ENCODE assay signal across 8 cellular contexts in the genomic region with DNA sequence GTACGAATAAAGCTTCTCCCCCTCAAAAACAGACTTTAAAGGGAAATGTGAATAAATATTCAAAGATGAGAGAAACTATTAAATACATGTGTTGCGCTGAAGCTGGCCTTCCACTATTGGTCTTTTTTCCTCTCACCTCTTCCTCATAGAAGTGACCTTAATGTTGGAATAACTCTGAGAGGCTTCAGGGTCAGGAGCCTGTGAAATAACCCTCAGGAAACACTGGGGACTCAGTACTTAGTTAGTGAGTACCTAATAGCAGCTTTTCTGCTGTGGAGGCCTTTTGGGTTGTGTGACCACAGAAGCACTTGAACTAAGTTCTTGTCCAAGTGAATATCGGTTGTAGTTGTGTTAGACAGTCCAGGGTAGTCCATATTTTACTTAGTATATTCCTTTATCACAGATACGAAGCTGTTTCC. TPM values are rescaled to one million over a fixed set of nuclear protein-coding genes. Genes with fewer than 3 reads are reported as not detected.
DNase-seq lines count a peak whose midpoint lies in the region; ATAC-seq and TF ChIP-seq lines count a peak whose summit lies in the region.

No MANE protein-coding gene starts in this region.

- H2AFZ ChIP-seq in DND-41 (ENCODE audit: low read depth, low read length) = peak overlapping the region; percentile 93

- peaks cover 3 to 7% (median 5%) of the 10 kb centered on the region in 5 donors for H3K36me3 Mint-ChIP-seq in naive thymus-derived CD4-positive, alpha-beta T cell

- peak overlapping the region; percentile 90 to 99 (median 98) for H3K4me3 Mint-ChIP-seq in naive thymus-derived CD4-positive, alpha-beta T cell

- H4K20me1 ChIP-seq in DND-41 (ENCODE audit: insufficient read depth, low read length) = peaks cover 17% of the 10 kb centered on the region; the same call in 1 of the 2 replicates

- no peak for TF ChIP-seq POLR2A in NB4 (IDR thresholded peaks at IDR 0.05; ENCODE audit: extremely low read depth, insufficient read length)

- peak overlapping the region; percentile 91 to 100 (median 98) for H3K27ac Mint-ChIP-seq in naive thymus-derived CD4-positive, alpha-beta T cell

- no peaks in the 10 kb centered on the region for H3K27me3 ChIP-seq in DND-41 (ENCODE audit: insufficient read depth, low read length, poor library complexity)
- H3K27me3 ChIP-seq in naive thymus-derived CD4-positive, alpha-beta T cell (ENCODE audit: control insufficient read depth in 2 of 2, insufficient read depth in 2 of 2, low read length in 2 of 2) = no peaks in the 10 kb centered on the region

- no peak for ATAC-seq in DND-41 (ENCODE audit: insufficient read depth, low read depth)
- no peak for ATAC-seq in naive thymus-derived CD4-positive, alpha-beta T cell

- POLR2A ChIA-PET in naive thymus-derived CD4-positive, alpha-beta T cell (lab: Charles Lee) = interaction anchor here (0.9 to 2.7 kb wide), 5 partner anchors 18 to 1237 kb away, joined by 3 to 32 read pairs (median 6); partner anchors contain the start of genes EPM2A and FBXO30

- peaks cover 46% of the 10 kb centered on the region for H3K79me2 ChIP-seq in DND-41 (ENCODE audit: insufficient read depth, low read length)

- peaks cover 41% of the 10 kb centered on the region for H3K4me1 ChIP-seq in DND-41 (ENCODE audit: insufficient read depth, low read length)
- H3K4me1 ChIP-seq in naive thymus-derived CD4-positive, alpha-beta T cell (ENCODE audit: control insufficient read depth in 2 of 2, insufficient read depth in 2 of 2, low read length in 2 of 2) = peaks cover 20 to 26% of the 10 kb centered on the region in 2 donors

- CTCF ChIA-PET in naive thymus-derived CD4-positive, alpha-beta T cell (lab: Charles Lee) = interaction anchor here (0.7 kb wide), 1 partner anchor 37 kb away, joined by 3 read pairs; no protein-coding TSS in a partner anchor

- peak overlapping the region; percentile 42 to 74; a peak in 3 of 4 replicates for H3K4me3 ChIP-seq in DND-41 (ENCODE audit: low read depth in 1 of 2, low read length in 2 of 2)
- H3K4me3 ChIP-seq in NB4 (ENCODE audit: low read depth, low read length) = peak overlapping the region; percentile 84
- H3K4me3 ChIP-seq in choroid plexus epithelial cell (ENCODE audit: low read depth, low read length) = peak overlapping the region; percentile 87
- H3K4me3 ChIP-seq in naive thymus-derived CD4-positive, alpha-beta T cell (ENCODE audit: low read length) = peak overlapping the region; percentile 88

- peaks cover 11% of the 10 kb centered on the region; the same call in 1 of the 2 replicates for H3K36me3 ChIP-seq in DND-41 (ENCODE audit: insufficient read depth, low read length)
- peaks cover 0 to 5% (median 0%) of the 10 kb centered on the region in 3 experiments for H3K36me3 ChIP-seq in naive thymus-derived CD4-positive, alpha-beta T cell (ENCODE audit: control insufficient read depth in 2 of 3, insufficient read depth in 3 of 3, low read length in 3 of 3)

- peak; percentile 16 for DNase-seq in DND-41
- peak; percentile 22 for DNase-seq in NB4 (ENCODE audit: low read depth)
- DNase-seq in choroid plexus epithelial cell (ENCODE audit: low read depth) = no peak
- no peak for DNase-seq in naive thymus-derived CD4-positive, alpha-beta T cell
- no peak for DNase-seq in RPMI8226
- no peak for DNase-seq in GM03348 (ENCODE audit: low spot score)
- no peak for DNase-seq in activated CD4-positive, alpha-beta T cell treated with anti-CD3 and anti-CD28 coated beads, Interleukin-2, amount 50 U/mL, for 4 hours
- DNase-seq in NCI-H446 treated with DMSO at 0.1 percent for 48 hours (lab: John Stamatoyannopoulos, UW) = no peak

- H3K9me3 ChIP-seq in DND-41 (ENCODE audit: insufficient read depth, low read length, severe bottlenecking) = no peaks in the 10 kb centered on the region
- H3K9me3 ChIP-seq in naive thymus-derived CD4-positive, alpha-beta T cell (ENCODE audit: control insufficient read depth in 2 of 3, low read length in 3 of 3) = no peaks in the 10 kb centered on the region

- H3K4me2 ChIP-seq in DND-41 (ENCODE audit: insufficient read depth, low read length) = peak overlapping the region; percentile 67

- peaks cover 23 to 61% (median 49%) of the 10 kb centered on the region in 7 donors for H3K4me1 Mint-ChIP-seq in naive thymus-derived CD4-positive, alpha-beta T cell

- TF ChIP-seq CTCF in DND-41 (IDR thresholded peaks at IDR 0.05; ENCODE audit: borderline replicate concordance, extremely low read depth, low read length, poor library complexity, severe bottlenecking) (no peak), NB4 (IDR thresholded peaks at IDR 0.05; ENCODE audit: low read depth, low read length) (no peak), choroid plexus epithelial cell (conservative IDR thresholded peaks at IDR 0.05; ENCODE audit: low read depth, low read length) (no peak)

- peak overlapping the region; percentile 75 for H3K9ac ChIP-seq in DND-41 (ENCODE audit: low read depth, low read length)

- intact Hi-C loops in naive thymus-derived CD4-positive, alpha-beta T cell (cut with micrococcal nuclease) = loop anchor here (1.0 to 10.0 kb wide), 9 partner anchors 36 to 1901 kb away; partner anchors contain the start of genes EPM2A (in 2 of the 2) and FBXO30 (in 2 of the 2)

- H3K27ac ChIP-seq in DND-41 (ENCODE audit: low read length) = peak overlapping the region; percentile 90
- H3K27ac ChIP-seq in naive thymus-derived CD4-positive, alpha-beta T cell (ENCODE audit: low read depth, low read length) = peak overlapping the region; percentile 84

- H3K9me3 Mint-ChIP-seq in naive thymus-derived CD4-positive, alpha-beta T cell = no peaks in the 10 kb centered on the region

- H3K27me3 Mint-ChIP-seq in naive thymus-derived CD4-positive, alpha-beta T cell = peaks cover 0 to 7% (median 0%) of the 10 kb centered on the region in 5 donors

RNA-seq across cellular contexts. Expression of gene SHPRH, which starts 0.8 kb away (rescaled TPM):
- total RNA-seq in naive thymus-derived CD4-positive, alpha-beta T cell = 10 to 100 TPM; 20.0 to 44.5 (median 26.2) TPM
- 10 to 100 TPM in 1 of 2 donors, 1 to 10 TPM in 1; 6.7 to 10.2 TPM for polyA plus RNA-seq in naive thymus-derived CD4-positive, alpha-beta T cell

Comparison
In these comparisons a context has a peak if more than half of its experiments do, and no peak if none do; other contexts are left out.
1. DNase-seq: peak in DND-41 (single experiment) and NB4 (single experiment); none in choroid plexus epithelial cell (single experiment), naive thymus-derived CD4-positive, alpha-beta T cell (0 of 9), RPMI8226 (single experiment), GM03348 (single experiment), activated CD4-positive, alpha-beta T cell treated with anti-CD3 and anti-CD28 coated beads, Interleukin-2, amount 50 U/mL, for 4 hours (0 of 2) and NCI-H446 treated with DMSO at 0.1 percent for 48 hours (single experiment).
2. Peak in every context shown above with its lines, with median percentiles within 50 percentile points of each other: H3K4me3 ChIP-seq.